In the genomic region with DNA sequence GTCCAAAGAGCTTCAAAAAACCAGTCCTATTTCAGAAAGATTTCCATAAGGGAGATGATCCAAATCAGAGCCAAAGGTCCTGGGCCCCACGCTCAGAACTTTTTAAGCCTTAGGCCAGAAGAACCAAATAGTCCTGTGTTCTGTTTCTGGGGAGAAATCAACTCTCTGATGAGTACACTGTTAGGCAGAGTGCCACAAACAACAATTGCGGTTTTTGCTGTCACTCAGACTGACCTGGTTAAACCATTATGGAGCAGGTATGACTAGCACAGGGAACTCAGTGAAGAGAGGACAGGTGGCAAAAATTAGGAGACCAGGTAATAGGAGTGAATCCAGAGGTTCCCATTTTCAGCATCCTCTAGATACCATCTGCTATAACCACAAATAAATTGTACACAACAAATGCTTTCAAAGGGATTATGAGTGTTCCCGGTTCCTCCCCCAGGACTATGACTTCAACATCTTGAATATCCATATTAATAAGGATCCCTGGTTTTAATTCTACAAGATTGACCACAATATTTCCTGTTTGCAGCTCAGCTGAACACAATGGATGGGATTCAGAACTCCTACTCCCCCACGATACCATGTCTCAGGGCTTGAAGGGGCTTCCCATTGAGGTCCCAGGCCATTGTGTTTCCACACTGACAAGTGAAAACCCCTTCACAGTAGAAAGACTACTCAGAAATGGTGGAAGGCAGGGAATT, we compare ENCODE assay signal across 20 cellular contexts. TPM values are rescaled to one million over a fixed set of nuclear protein-coding genes. Genes with fewer than 3 reads are reported as not detected.
DNase-seq lines count a peak whose midpoint lies in the region; ATAC-seq, FAIRE-seq and TF ChIP-seq lines count a peak whose summit lies in the region.
"Had no signal": no experiment of that assay in that cellular context is flagged by ENCODE, and none has a peak within 500 bp of the region (broad histone marks: within the 10 kb centered on the region; RNA-seq: fewer than 3 reads in every experiment).

No MANE protein-coding gene starts in this region.

- DNase-seq in Caco-2 (no peak), H54 (ENCODE audit: insufficient read length, low spot score) (no peak), fibroblast of peridontal ligament (ENCODE audit: extremely low read depth) (peak; percentile 1), epidermal melanocyte (ENCODE audit: insufficient read length, low spot score) (no peak), SK-N-DZ (ENCODE audit: low spot score) (no peak)
- DNase-seq in stimulated activated CD4-positive, alpha-beta T cell treated with anti-CD3 and anti-CD28 coated beads, Interleukin-15, amount 100 ng/mL, for 24 hours, result no peak
- DNase-seq: activated CD4-positive, alpha-beta T cell treated with anti-CD3 and anti-CD28 coated beads, Interleukin-2, amount 50 U/mL, for 48 hours; cerebellar nuclear complex; GDM1; naive thymus-derived CD4-positive, alpha-beta T cell; NCI-H187 treated with DMSO at 0.1 percent for 48 hours; NCI-H510A treated with DMSO at 0.1 percent for 48 hours; stimulated activated CD4-positive, alpha-beta T cell treated with anti-CD3 and anti-CD28 coated beads, Interleukin-12 subunit alpha, Interleukin-12 subunit beta, amount 100 ng/mL, for 4 hours; stimulated activated naive B cell treated with anti-CD40 and anti-IgM and Interleukin-4, amounts not matched to agents 10 μg/mL and 1 μg/mL and 100 μg/mL, for 72 hours; tibial artery had no signal

- no peak for ATAC-seq in activated T-helper 17 cell treated with anti-CD3 and anti-CD28 coated beads, Interleukin-2, amount 50 U/mL, for 72 hours (replicated peaks)
- ATAC-seq in GM21390 (IDR thresholded peaks at IDR 0.05; ENCODE audit: unreplicated experiment), result no peak
- ATAC-seq: naive thymus-derived CD4-positive, alpha-beta T cell; stimulated activated naive B cell treated with anti-CD40 and anti-IgM and Interleukin-4, amounts not matched to agents 10 μg/mL and 1 μg/mL and 100 μg/mL, for 72 hours had no signal

- peak; percentile 78 for FAIRE-seq in H54 (lab: Jason Lieb, UNC)
- FAIRE-seq: GM12891 had no signal

- no peak for TF ChIP-seq CTCF in Caco-2 (IDR thresholded peaks at IDR 0.05; ENCODE audit: insufficient read depth in 1 of 2, low read depth in 1 of 2, low read length in 1 of 2, severe bottlenecking in 1 of 2, unreplicated experiment in 1 of 2)

- no peak overlapping the region for H3K4me3 ChIP-seq in Caco-2 (ENCODE audit: low read depth, low read length)
- H3K4me3 ChIP-seq: lung, tibial artery had no signal

- H3K9me3 ChIP-seq in Caco-2, result no peaks in the 10 kb centered on the region
- H3K9me3 ChIP-seq: tibial artery had no signal

- POLR2A ChIA-PET in Caco-2 (lab: Charles Lee), result no interaction called here

- H3K4me3 Mint-ChIP-seq in Caco-2 (ENCODE audit: unreplicated experiment), result no peak overlapping the region
- peak overlapping the region; percentile 28 for H3K4me3 Mint-ChIP-seq in activated T-helper 17 cell treated with anti-CD3 and anti-CD28 coated beads, Interleukin-2, amount 50 U/mL, for 72 hours
- H3K4me3 Mint-ChIP-seq: stimulated activated naive B cell treated with anti-CD40 and anti-IgM and Interleukin-4, amounts not matched to agents 10 μg/mL and 1 μg/mL and 100 μg/mL, for 72 hours had no signal

- CTCF ChIA-PET in Caco-2 (lab: Charles Lee), result no interaction called here

- H3K27me3 Mint-ChIP-seq in Caco-2 (ENCODE audit: insufficient read depth, unreplicated experiment), result no peaks in the 10 kb centered on the region
- peaks cover 8% of the 10 kb centered on the region for H3K27me3 Mint-ChIP-seq in activated T-helper 17 cell treated with anti-CD3 and anti-CD28 coated beads, Interleukin-2, amount 50 U/mL, for 72 hours
- H3K27me3 Mint-ChIP-seq: progenitor cell of endocrine pancreas; stimulated activated naive B cell treated with anti-CD40 and anti-IgM and Interleukin-4, amounts not matched to agents 10 μg/mL and 1 μg/mL and 100 μg/mL, for 72 hours had no signal

- H3K36me3 ChIP-seq in Caco-2 (ENCODE audit: control insufficient read depth, insufficient read depth, low read length), result no peaks in the 10 kb centered on the region
- H3K36me3 ChIP-seq: tibial artery had no signal

- intact Hi-C loops in Caco-2 (cut with micrococcal nuclease; ENCODE audit: unreplicated experiment), result no loop called here

- no peak overlapping the region for H3K27ac Mint-ChIP-seq in Caco-2 (ENCODE audit: unreplicated experiment)
- peak overlapping the region; percentile 57 for H3K27ac Mint-ChIP-seq in activated T-helper 17 cell treated with anti-CD3 and anti-CD28 coated beads, Interleukin-2, amount 50 U/mL, for 72 hours
- H3K27ac Mint-ChIP-seq: progenitor cell of endocrine pancreas; stimulated activated naive B cell treated with anti-CD40 and anti-IgM and Interleukin-4, amounts not matched to agents 10 μg/mL and 1 μg/mL and 100 μg/mL, for 72 hours had no signal

- H3K9me3 Mint-ChIP-seq in Caco-2 (ENCODE audit: unreplicated experiment), result no peaks in the 10 kb centered on the region
- peaks cover 4% of the 10 kb centered on the region for H3K9me3 Mint-ChIP-seq in activated T-helper 17 cell treated with anti-CD3 and anti-CD28 coated beads, Interleukin-2, amount 50 U/mL, for 72 hours
- H3K9me3 Mint-ChIP-seq: stimulated activated naive B cell treated with anti-CD40 and anti-IgM and Interleukin-4, amounts not matched to agents 10 μg/mL and 1 μg/mL and 100 μg/mL, for 72 hours had no signal

- H3K4me1 ChIP-seq in Caco-2, result 0 out of 2 replicates have a peak, but pooled peaks cover 4% of the 10 kb centered on the region
- H3K4me1 ChIP-seq: tibial artery had no signal

- H3K4me1 Mint-ChIP-seq in Caco-2 (ENCODE audit: low read depth, unreplicated experiment), result no peaks in the 10 kb centered on the region
- H3K4me1 Mint-ChIP-seq in activated T-helper 17 cell treated with anti-CD3 and anti-CD28 coated beads, Interleukin-2, amount 50 U/mL, for 72 hours, result peaks cover 17% of the 10 kb centered on the region
- H3K4me1 Mint-ChIP-seq: stimulated activated naive B cell treated with anti-CD40 and anti-IgM and Interleukin-4, amounts not matched to agents 10 μg/mL and 1 μg/mL and 100 μg/mL, for 72 hours had no signal

- H3K27me3 ChIP-seq in Caco-2 (replicated peaks; ENCODE audit: control insufficient read depth, insufficient read depth, low read length), result no peaks in the 10 kb centered on the region
- H3K27me3 ChIP-seq: tibial artery had no signal

- BruUV-seq in Caco-2 (replicated peaks; lab: Mats Ljungman, UMichigan), result TSS peak; percentile 89

- no peak for TF ChIP-seq POLR2A in H54 (IDR thresholded peaks at IDR 0.05; ENCODE audit: low read depth, low read length)

- H3K36me3 Mint-ChIP-seq in Caco-2 (ENCODE audit: insufficient read depth, unreplicated experiment), result no peaks in the 10 kb centered on the region
- H3K36me3 Mint-ChIP-seq in activated T-helper 17 cell treated with anti-CD3 and anti-CD28 coated beads, Interleukin-2, amount 50 U/mL, for 72 hours (ENCODE audit: low read depth), result no peaks in the 10 kb centered on the region
- H3K36me3 Mint-ChIP-seq: stimulated activated naive B cell treated with anti-CD40 and anti-IgM and Interleukin-4, amounts not matched to agents 10 μg/mL and 1 μg/mL and 100 μg/mL, for 72 hours had no signal

RNA-seq across cellular contexts. Expression of a gene that starts 52.1 kb away (rescaled TPM):
- 0.50 and 0.67 TPM in 2 replicates for total RNA-seq in Caco-2 (2022)
- under 1 TPM in 1 of 2 donors, not detected in 1; 0.45 TPM for total RNA-seq in activated T-helper 17 cell treated with anti-CD3 and anti-CD28 coated beads, Interleukin-2, amount 50 U/mL, for 72 hours
- polyA plus RNA-seq in SK-N-DZ (2014; cell fraction: cytosol; rRNA removed), result 0.23 and 0.30 TPM in 2 replicates
- polyA plus RNA-seq in SK-N-DZ (2014; cell fraction: nucleus; rRNA removed), result 0.35 and 0.97 TPM in 2 replicates
- polyA plus RNA-seq: naive thymus-derived CD4-positive, alpha-beta T cell had no signal
